ENCODE assay signal across 14 cellular contexts in genomic region chr2:238688197-238689153, GRCh38.
A peak's percentile ranks its signal among the peaks of the same experiment; 100 is the strongest.
DNase-seq lines count a peak whose midpoint lies in the region; ATAC-seq and TF ChIP-seq lines count a peak whose summit lies in the region.
"Had no signal": no experiment of that assay in that cellular context is flagged by ENCODE, and none has a peak within 500 bp of the region (broad histone marks: within the 10 kb centered on the region; RNA-seq: fewer than 3 reads in every experiment).

No MANE protein-coding gene starts in this region.

- H3K9ac ChIP-seq in mesenchymal stem cell (ENCODE audit: low read length): peak overlapping the region; percentile 55

- no peak overlapping the region for H3K14ac ChIP-seq in mesenchymal stem cell (ENCODE audit: low read length in 2 of 2)

- no peak overlapping the region for H3K4ac ChIP-seq in mesenchymal stem cell (ENCODE audit: low read depth in 1 of 2, low read length in 2 of 2)

- no peaks in the 10 kb centered on the region for H3K4me1 Mint-ChIP-seq in activated CD4-positive, alpha-beta T cell treated with anti-CD3 and anti-CD28 coated beads, Interleukin-2, amount 10 ng/mL, durations not matched to agents 7 days and 5 days
- H3K4me1 Mint-ChIP-seq in stimulated activated naive B cell treated with anti-CD40 and anti-IgM and Interleukin-4, amounts not matched to agents 10 μg/mL and 1 μg/mL and 100 μg/mL, for 72 hours: no peaks in the 10 kb centered on the region

- no peak overlapping the region for H2BK12ac ChIP-seq in mesenchymal stem cell (ENCODE audit: low read length in 2 of 2)

- no peaks in the 10 kb centered on the region for H3K9me3 Mint-ChIP-seq in activated CD4-positive, alpha-beta T cell treated with anti-CD3 and anti-CD28 coated beads, Interleukin-2, amount 10 ng/mL, durations not matched to agents 7 days and 5 days
- H3K9me3 Mint-ChIP-seq in stimulated activated naive B cell treated with anti-CD40 and anti-IgM and Interleukin-4, amounts not matched to agents 10 μg/mL and 1 μg/mL and 100 μg/mL, for 72 hours: no peaks in the 10 kb centered on the region

- H2BK15ac ChIP-seq in mesenchymal stem cell (ENCODE audit: low read depth, poor library complexity, severe bottlenecking): no peak overlapping the region

- no peaks in the 10 kb centered on the region for H3K36me3 Mint-ChIP-seq in activated CD4-positive, alpha-beta T cell treated with anti-CD3 and anti-CD28 coated beads, Interleukin-2, amount 10 ng/mL, durations not matched to agents 7 days and 5 days (ENCODE audit: low read depth)
- no peaks in the 10 kb centered on the region for H3K36me3 Mint-ChIP-seq in stimulated activated naive B cell treated with anti-CD40 and anti-IgM and Interleukin-4, amounts not matched to agents 10 μg/mL and 1 μg/mL and 100 μg/mL, for 72 hours

- no peaks in the 10 kb centered on the region for H3K79me1 ChIP-seq in mesenchymal stem cell (replicated peaks; ENCODE audit: low read length, poor library complexity, severe bottlenecking)

- no peak overlapping the region for H3K18ac ChIP-seq in mesenchymal stem cell (ENCODE audit: low read depth in 1 of 2, low read length in 2 of 2)

- H3K4me2 ChIP-seq in mesenchymal stem cell (ENCODE audit: low read length, poor library complexity, severe bottlenecking): no peak overlapping the region

- H2AK5ac ChIP-seq in mesenchymal stem cell (ENCODE audit: low read length, severe bottlenecking): no peak overlapping the region

- H2AFZ ChIP-seq in ACC112 (ENCODE audit: low read length, unreplicated experiment) (no peak overlapping the region), mesenchymal stem cell (ENCODE audit: low read depth, low read length) (no peak overlapping the region)

- no peaks in the 10 kb centered on the region for H3K27me3 ChIP-seq in ACC112 (ENCODE audit: insufficient read depth, low read length)
- H3K27me3 ChIP-seq in esophagus muscularis mucosa: no peaks in the 10 kb centered on the region
- H3K27me3 ChIP-seq in mesenchymal stem cell (ENCODE audit: control insufficient read depth in 1 of 2, insufficient read depth in 1 of 2, low read length in 2 of 2): no peaks in the 10 kb centered on the region

- TF ChIP-seq CTCF in esophagus muscularis mucosa (IDR thresholded peaks at IDR 0.05): no peak

- no peak for ATAC-seq in HG03342 (IDR thresholded peaks at IDR 0.05; ENCODE audit: unreplicated experiment)
- ATAC-seq in stimulated activated naive B cell treated with anti-CD40 and anti-IgM and Interleukin-4, amounts not matched to agents 10 μg/mL and 1 μg/mL and 100 μg/mL, for 72 hours (replicated peaks): no peak
- ATAC-seq: GM12878 had no signal

- peak overlapping the region; percentile 34; the same call in 1 of the 2 replicates for H3K27ac ChIP-seq in ACC112 (ENCODE audit: low read depth, low read length)
- no peak overlapping the region for H3K27ac ChIP-seq in esophagus muscularis mucosa (replicated peaks in 1 of 4)
- no peak overlapping the region for H3K27ac ChIP-seq in mesenchymal stem cell (ENCODE audit: low read length, poor library complexity, severe bottlenecking)

- no peak for TF ChIP-seq EP300 in esophagus muscularis mucosa (IDR thresholded peaks at IDR 0.05)

- H3K9me3 ChIP-seq in esophagus muscularis mucosa (no peaks in the 10 kb centered on the region), mesenchymal stem cell (ENCODE audit: control insufficient read depth, low read length) (no peaks in the 10 kb centered on the region)
- H3K9me3 ChIP-seq: HAP-1 had no signal

- WGBS in esophagus muscularis mucosa: 85% methylated on average over 23 of the region's 24 CpGs
- WGBS in mesenchymal stem cell: 74% methylated on average over 22 of the region's 24 CpGs

- H3K23ac ChIP-seq in mesenchymal stem cell (ENCODE audit: low read length in 2 of 2): no peak overlapping the region

- H3K27ac Mint-ChIP-seq in activated CD4-positive, alpha-beta T cell treated with anti-CD3 and anti-CD28 coated beads, Interleukin-2, amount 10 ng/mL, durations not matched to agents 7 days and 5 days: no peak overlapping the region
- H3K27ac Mint-ChIP-seq in stimulated activated naive B cell treated with anti-CD40 and anti-IgM and Interleukin-4, amounts not matched to agents 10 μg/mL and 1 μg/mL and 100 μg/mL, for 72 hours: no peak overlapping the region

- H3K79me2 ChIP-seq in ACC112 (ENCODE audit: control insufficient read depth, insufficient read depth, low read length, unreplicated experiment): no peaks in the 10 kb centered on the region

- H3K4me3 ChIP-seq in ACC112 (ENCODE audit: low read depth, low read length): no peak overlapping the region
- no peak overlapping the region for H3K4me3 ChIP-seq in esophagus muscularis mucosa
- H3K4me3 ChIP-seq in mesenchymal stem cell (ENCODE audit: insufficient read depth in 1 of 2, low read depth in 1 of 2, low read length in 2 of 2): peak overlapping the region in 1 of 2 experiments; percentile 4
- H3K4me3 ChIP-seq: GM12878, HAP-1 had no signal

- TF ChIP-seq POLR2A in esophagus muscularis mucosa (IDR thresholded peaks at IDR 0.05; ENCODE audit: low read depth): no peak

- H3K4me3 Mint-ChIP-seq in activated CD4-positive, alpha-beta T cell treated with anti-CD3 and anti-CD28 coated beads, Interleukin-2, amount 10 ng/mL, durations not matched to agents 7 days and 5 days: no peak overlapping the region
- H3K4me3 Mint-ChIP-seq in stimulated activated naive B cell treated with anti-CD40 and anti-IgM and Interleukin-4, amounts not matched to agents 10 μg/mL and 1 μg/mL and 100 μg/mL, for 72 hours: no peak overlapping the region

- peaks cover 6% of the 10 kb centered on the region for H3K27me3 Mint-ChIP-seq in activated CD4-positive, alpha-beta T cell treated with anti-CD3 and anti-CD28 coated beads, Interleukin-2, amount 10 ng/mL, durations not matched to agents 7 days and 5 days
- peaks cover 9 to 21% of the 10 kb centered on the region in 2 donors for H3K27me3 Mint-ChIP-seq in stimulated activated naive B cell treated with anti-CD40 and anti-IgM and Interleukin-4, amounts not matched to agents 10 μg/mL and 1 μg/mL and 100 μg/mL, for 72 hours

- H3K4me1 ChIP-seq in ACC112 (ENCODE audit: control insufficient read depth, insufficient read depth, low read length, unreplicated experiment): peaks cover 31% of the 10 kb centered on the region
- H3K4me1 ChIP-seq in esophagus muscularis mucosa: peaks cover 0 to 26% (median 18%) of the 10 kb centered on the region in 4 donors
- peaks cover 2% of the 10 kb centered on the region for H3K4me1 ChIP-seq in mesenchymal stem cell (ENCODE audit: control insufficient read depth, insufficient read depth, low read depth, low read length)
- H3K4me1 ChIP-seq: HAP-1 had no signal

- CTCF ChIA-PET in activated CD4-positive, alpha-beta T cell treated with anti-CD3 and anti-CD28 coated beads, Interleukin-2, amount 10 ng/mL, durations not matched to agents 7 days and 5 days (lab: Charles Lee): no interaction called here

- no peak overlapping the region for H2BK120ac ChIP-seq in mesenchymal stem cell (ENCODE audit: low read depth, low read length)

- POLR2A ChIA-PET in activated CD4-positive, alpha-beta T cell treated with anti-CD3 and anti-CD28 coated beads, Interleukin-2, amount 10 ng/mL, durations not matched to agents 7 days and 5 days (lab: Charles Lee): no interaction called here

- H2BK5ac ChIP-seq in mesenchymal stem cell (ENCODE audit: low read depth, low read length, poor library complexity, severe bottlenecking): no peak overlapping the region

- no peak overlapping the region for H4K91ac ChIP-seq in mesenchymal stem cell (ENCODE audit: low read length)

- no peaks in the 10 kb centered on the region for H3K36me3 ChIP-seq in ACC112 (ENCODE audit: insufficient read depth, low read length)
- no peaks in the 10 kb centered on the region for H3K36me3 ChIP-seq in esophagus muscularis mucosa
- no peaks in the 10 kb centered on the region for H3K36me3 ChIP-seq in mesenchymal stem cell (ENCODE audit: control insufficient read depth in 1 of 2, insufficient read depth in 2 of 2, low read depth in 1 of 2, low read length in 2 of 2)
- H3K36me3 ChIP-seq: HAP-1 had no signal

- intact Hi-C loops in esophagus muscularis mucosa (cut with DNase I): loop anchor here (10.0 kb wide), 1 partner anchor 164 kb away; no protein-coding TSS in a partner anchor

- no peak overlapping the region for H4K8ac ChIP-seq in mesenchymal stem cell (ENCODE audit: low read length)

- DNase-seq in GM04503 (ENCODE audit: low read depth): peak; percentile 73
- DNase-seq in esophagus muscularis mucosa (ENCODE audit: extremely low spot score): peak; percentile 87
- no peak for DNase-seq in mesenchymal stem cell
- no peak for DNase-seq in activated CD4-positive, alpha-beta T cell treated with anti-CD3 and anti-CD28 coated beads, Interleukin-2, amount 10 ng/mL, durations not matched to agents 7 days and 5 days
- no peak for DNase-seq in stimulated activated naive B cell treated with anti-CD40 and anti-IgM and Interleukin-4, amounts not matched to agents 10 μg/mL and 1 μg/mL and 100 μg/mL, for 72 hours
- no peak for DNase-seq in AG08396 (ENCODE audit: low spot score)
- DNase-seq: NCI-H1436, NCI-H2029 treated with DMSO at 0.1 percent for 48 hours, NCI-H510A, NCI-H82 had no signal

Comparison
In these comparisons a context has a peak if more than half of its experiments do, and no peak if none do; other contexts are left out.
1. DNase-seq: peak in GM04503 (single experiment) and esophagus muscularis mucosa (single experiment); none in mesenchymal stem cell (single experiment), activated CD4-positive, alpha-beta T cell treated with anti-CD3 and anti-CD28 coated beads, Interleukin-2, amount 10 ng/mL, durations not matched to agents 7 days and 5 days (single experiment), stimulated activated naive B cell treated with anti-CD40 and anti-IgM and Interleukin-4, amounts not matched to agents 10 μg/mL and 1 μg/mL and 100 μg/mL, for 72 hours (single experiment) and AG08396 (single experiment).